28 cellular contexts compared by ENCODE assay signal in genomic region chr5:12865529-12865928, GRCh38.
DNase-seq lines count a peak whose midpoint lies in the region; TF ChIP-seq lines count a peak whose summit lies in the region.
"Had no signal": no experiment of that assay in that cellular context is flagged by ENCODE, and none has a peak within 500 bp of the region (broad histone marks: within the 10 kb centered on the region; RNA-seq: fewer than 3 reads in every experiment).

No MANE protein-coding gene starts in this region.

- no peak for TF ChIP-seq CTCF in astrocyte of the spinal cord (IDR thresholded peaks at IDR 0.05; ENCODE audit: low read depth, low read length)

- H3K9me3 ChIP-seq in HUES64 (ENCODE audit: insufficient read depth, low read depth, low read length) = no peaks in the 10 kb centered on the region
- H3K9me3 ChIP-seq: BLaER1, body of pancreas, esophagus muscularis mucosa, lower lobe of right lung, prostate gland, sigmoid colon, thyroid gland had no signal

- DNase-seq in H4 (ENCODE audit: low spot score) (peak; percentile 81), astrocyte of the spinal cord (ENCODE audit: low read depth, low spot score) (peak; percentile 29), non-pigmented ciliary epithelial cell (ENCODE audit: low read depth) (peak; percentile 35), putamen (ENCODE audit: low spot score) (no peak)
- DNase-seq in activated naive CD4-positive, alpha-beta T cell (lab: John Stamatoyannopoulos, UW) = no peak
- no peak for DNase-seq in activated T-cell treated with anti-CD3 and anti-CD28 coated beads, Interleukin-2, amount 50 U/mL, for 48 hours
- DNase-seq: activated CD4-positive, alpha-beta T cell treated with anti-CD3 and anti-CD28 coated beads, Interleukin-2, amount 10 ng/mL, durations not matched to agents 24 days and 14 days; activated effector memory CD4-positive, alpha-beta T cell treated with Interleukin-2 at 50 U/mL for 16 hours; activated naive CD8-positive, alpha-beta T cell treated with anti-CD3 and anti-CD28 coated beads for 36 hours; body of pancreas; COR-L47; dermis blood vessel endothelial cell; DMS79; GOT3; heart right ventricle; lower lobe of right lung; naive thymus-derived CD8-positive, alpha-beta T cell; NCI-H2107; nucleus accumbens; SIG-M5; sigmoid colon; stimulated activated CD4-positive, alpha-beta T cell treated with anti-CD3 and anti-CD28 coated beads, Interleukin-4, amount 100 ng/mL, for 1 hour; thyroid gland; WERI-Rb-1 had no signal

- no peak overlapping the region for H3K9ac ChIP-seq in HUES64 (ENCODE audit: low read depth, low read length)
- H3K9ac ChIP-seq: BLaER1 had no signal

- no peaks in the 10 kb centered on the region for H3K27me3 ChIP-seq in HUES64 (ENCODE audit: insufficient read depth, low read length)
- H3K27me3 ChIP-seq: BLaER1, body of pancreas, esophagus muscularis mucosa, heart right ventricle, sigmoid colon, thyroid gland had no signal

- in situ Hi-C loops in astrocyte of the spinal cord (cut with HindIII; ENCODE audit: low sequenced_read_pairs) = no loop called here

- no peak overlapping the region for H3K4me3 ChIP-seq in HUES64 (ENCODE audit: low read length)
- H3K4me3 ChIP-seq in astrocyte of the spinal cord (ENCODE audit: low read depth, low read length) = no peak overlapping the region
- H3K4me3 ChIP-seq: BLaER1, body of pancreas, esophagus muscularis mucosa, heart right ventricle, lower lobe of right lung, prostate gland, sigmoid colon, thyroid gland had no signal

- H3K4me1 ChIP-seq in HUES64 (ENCODE audit: insufficient read depth, low read length) = peaks cover 14% of the 10 kb centered on the region
- H3K4me1 ChIP-seq: BLaER1, body of pancreas, esophagus muscularis mucosa, heart right ventricle, lower lobe of right lung, prostate gland, sigmoid colon, thyroid gland had no signal

- no peaks in the 10 kb centered on the region for H3K36me3 ChIP-seq in HUES64 (ENCODE audit: insufficient read depth, low read length)
- H3K36me3 ChIP-seq: BLaER1, esophagus muscularis mucosa, heart right ventricle, lower lobe of right lung, prostate gland, sigmoid colon, thyroid gland, WERI-Rb-1 had no signal

- H3K27ac ChIP-seq in HUES64 (ENCODE audit: low read depth, low read length) = peak overlapping the region; percentile 61
- H3K27ac ChIP-seq: BLaER1, body of pancreas, esophagus muscularis mucosa, heart right ventricle, lower lobe of right lung, prostate gland, sigmoid colon, thyroid gland, WERI-Rb-1 had no signal

Comparison
In these comparisons a context has a peak if more than half of its experiments do, and no peak if none do; other contexts are left out.
1. DNase-seq: peak in H4 (single experiment), astrocyte of the spinal cord (single experiment) and non-pigmented ciliary epithelial cell (single experiment); none in activated naive CD4-positive, alpha-beta T cell (0 of 4), putamen (single experiment) and activated T-cell treated with anti-CD3 and anti-CD28 coated beads, Interleukin-2, amount 50 U/mL, for 48 hours (0 of 2).